ENCODE assay signal across 30 cellular contexts in genomic region chr7:67552738-67553137, GRCh38.
"Had no signal": no experiment of that assay in that cellular context is flagged by ENCODE, and none has a peak within 500 bp of the region (broad histone marks: within the 10 kb centered on the region; RNA-seq: fewer than 3 reads in every experiment).

No MANE protein-coding gene starts in this region.

- ATAC-seq: activated CD4-positive, alpha-beta T cell treated with anti-CD3 and anti-CD28 coated beads for 36 hours; activated CD4-positive, CD25-positive, alpha-beta regulatory T cell treated with anti-CD3 and anti-CD28 coated beads, Interleukin-2, amount 50 U/mL, for 24 hours; activated CD8-positive, alpha-beta T cell treated with anti-CD3 and anti-CD28 coated beads for 36 hours; activated naive CD8-positive, alpha-beta T cell treated with anti-CD3 and anti-CD28 coated beads, Interleukin-2, amount 50 U/mL, for 24 hours had no signal

- H3K4me3 ChIP-seq: ascending aorta, cardiac muscle cell, colonic mucosa had no signal

- H3K27ac ChIP-seq: ascending aorta, cardiac muscle cell, colonic mucosa, VCaP had no signal

- H3K4me1 ChIP-seq: ascending aorta, colonic mucosa had no signal

- DNase-seq: activated CD4-positive, alpha-beta memory T cell treated with anti-CD3 and anti-CD28 coated beads for 36 hours; activated CD4-positive, alpha-beta T cell treated with anti-CD3 and anti-CD28 coated beads for 1 hour; activated CD4-positive, alpha-beta T cell treated with anti-CD3 and anti-CD28 coated beads for 36 hours; activated CD4-positive, alpha-beta T cell treated with anti-CD3 and anti-CD28 coated beads, Interleukin-2, amount 10 ng/mL, durations not matched to agents 24 days and 14 days; activated CD4-positive, alpha-beta T cell treated with anti-CD3 and anti-CD28 coated beads, Interleukin-2, amount 50 U/mL, for 1 hour; activated CD4-positive, alpha-beta T cell treated with anti-CD3 and anti-CD28 coated beads, Interleukin-2, amount 50 U/mL, for 4 hours; activated CD4-positive, CD25-positive, alpha-beta regulatory T cell; activated CD8-positive, alpha-beta memory T cell treated with anti-CD3 and anti-CD28 coated beads, Interleukin-2, amount 50 U/mL, for 4 hours; activated CD8-positive, alpha-beta T cell treated with anti-CD3 and anti-CD28 coated beads for 36 hours; activated effector memory CD4-positive, alpha-beta T cell treated with Interleukin-2 at 50 U/mL for 16 hours; activated gamma-delta T cell; activated naive CD4-positive, alpha-beta T cell treated with anti-CD3 and anti-CD28 coated beads, Interleukin-2, amount 10 ng/mL, durations not matched to agents 7 days and 5 days; activated naive CD4-positive, alpha-beta T cell treated with Interleukin-2 at 50 U/mL for 16 hours; activated naive CD8-positive, alpha-beta T cell treated with anti-CD3 and anti-CD28 coated beads, Interleukin-2, amount 10 ng/mL, durations not matched to agents 7 days and 5 days; activated naive CD8-positive, alpha-beta T cell treated with anti-CD3 and anti-CD28 coated beads, Interleukin-2, amount 50 U/mL, for 24 hours; activated T-cell treated with anti-CD3 and anti-CD28 coated beads, Interleukin-2, amount 50 U/mL, for 24 hours; activated T-cell treated with anti-CD3 and anti-CD28 coated beads, Interleukin-2, amount 50 U/mL, for 48 hours; amygdala; anterior cingulate cortex; caudate nucleus; cerebellar nuclear complex; colonic mucosa; T-helper 2 cell; T-helper 9 cell had no signal

- H3K9me3 ChIP-seq: ascending aorta, colonic mucosa had no signal

- H3K27me3 ChIP-seq: ascending aorta, colonic mucosa had no signal

- FAIRE-seq: bronchial epithelial cell, TTC549 had no signal

- H3K36me3 ChIP-seq: ascending aorta, cardiac muscle cell, colonic mucosa had no signal
